Comparison of ENCODE assay signal across 23 cellular contexts in the genomic region with DNA sequence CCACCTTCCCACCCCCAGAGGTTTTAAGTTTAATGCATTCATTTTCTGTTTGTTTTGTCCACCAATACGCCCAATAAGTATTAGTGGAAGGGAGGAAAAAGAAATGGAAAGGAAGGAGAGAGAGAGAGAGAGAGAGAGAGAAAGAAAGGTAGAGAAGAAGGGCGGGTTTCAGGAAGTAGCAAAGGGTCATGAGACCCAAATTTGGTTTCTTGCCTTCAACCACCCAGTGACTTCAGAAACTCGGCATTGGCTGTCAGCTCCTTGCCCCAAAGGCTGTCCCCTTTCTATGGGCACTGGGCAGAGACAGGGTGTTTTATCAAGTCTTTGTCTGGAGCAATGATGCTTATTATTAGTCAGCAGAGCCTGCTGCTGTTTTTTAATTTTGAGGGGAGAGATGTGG.
"Had no signal": no experiment of that assay in that cellular context is flagged by ENCODE, and none has a peak within 500 bp of the region (broad histone marks: within the 10 kb centered on the region; RNA-seq: fewer than 3 reads in every experiment).

No MANE protein-coding gene starts in this region.

- DNase-seq: activated B cell treated with CpG ODN at 0.5 μM for 24 hours; activated CD4-positive, alpha-beta memory T cell treated with anti-CD3 and anti-CD28 coated beads for 36 hours; activated CD4-positive, alpha-beta T cell treated with anti-CD3 and anti-CD28 coated beads for 1 hour; activated CD4-positive, alpha-beta T cell treated with anti-CD3 and anti-CD28 coated beads, Interleukin-2, amount 10 ng/mL, durations not matched to agents 24 days and 14 days; activated gamma-delta T cell; activated naive CD4-positive, alpha-beta T cell treated with anti-CD3 and anti-CD28 coated beads for 36 hours; activated naive CD8-positive, alpha-beta T cell treated with anti-CD3 and anti-CD28 coated beads for 36 hours; activated T-cell treated with anti-CD3 and anti-CD28 coated beads for 4 hours; activated T-cell treated with anti-CD3 and anti-CD28 coated beads, Interleukin-2, amount 50 U/mL, for 48 hours; anterior cingulate cortex; cerebellar nuclear complex; Kasumi-1; NCI-H1105; NCI-H1436; NCI-H1694 treated with DMSO at 0.1 percent for 48 hours; NCI-H2029 treated with DMSO at 0.1 percent for 48 hours; NCI-H510A treated with DMSO at 0.1 percent for 48 hours; NCI-H69; SIG-M5; T-cell; T-helper 2 cell; T1000 had no signal

- ATAC-seq: activated T-helper 17 cell treated with anti-CD3 and anti-CD28 coated beads, Interleukin-2, amount 50 U/mL, for 72 hours; T-cell had no signal
